26 cellular contexts compared by ENCODE assay signal in genomic region chr10:132509506-132510173, GRCh38. TPM values are rescaled to one million over a fixed set of nuclear protein-coding genes. Genes with fewer than 3 reads are reported as not detected.
DNase-seq lines count a peak whose midpoint lies in the region; ATAC-seq, FAIRE-seq and TF ChIP-seq lines count a peak whose summit lies in the region.
"Had no signal": no experiment of that assay in that cellular context is flagged by ENCODE, and none has a peak within 500 bp of the region (broad histone marks: within the 10 kb centered on the region; RNA-seq: fewer than 3 reads in every experiment).

No MANE protein-coding gene starts in this region.

- POLR2A ChIA-PET in Panc1 (lab: Charles Lee) = interaction anchor here (0.7 kb wide), 1 partner anchor 12 kb away, joined by 3 read pairs; no protein-coding TSS in a partner anchor

- H3K36me3 ChIP-seq in Panc1 (ENCODE audit: control insufficient read depth, insufficient read depth, low read length) (no peaks in the 10 kb centered on the region), rectal smooth muscle tissue (ENCODE audit: control insufficient read depth, insufficient read depth, low read length) (no peaks in the 10 kb centered on the region), neural progenitor cell (no peaks in the 10 kb centered on the region)
- H3K36me3 ChIP-seq: brain microvascular endothelial cell, esophagus squamous epithelium, gastrocnemius medialis, neutrophil, thyroid gland had no signal

- no peaks in the 10 kb centered on the region for H3F3A ChIP-seq in neural progenitor cell (ENCODE audit: low read depth)

- H3K4me1 ChIP-seq in Panc1 (ENCODE audit: control insufficient read depth, insufficient read depth, low read length) = no peaks in the 10 kb centered on the region
- peaks cover 7% of the 10 kb centered on the region for H3K4me1 ChIP-seq in rectal smooth muscle tissue (ENCODE audit: control insufficient read depth, insufficient read depth, low read length)
- no peaks in the 10 kb centered on the region for H3K4me1 ChIP-seq in neural progenitor cell

- no TSS peak for BruUV-seq in Panc1 (replicated peaks; lab: Mats Ljungman, UMichigan)

- H3K27ac ChIP-seq in Panc1 (ENCODE audit: low read length) (no peak overlapping the region), rectal smooth muscle tissue (ENCODE audit: low read depth, low read length) (peak overlapping the region; percentile 24), neural progenitor cell (no peak overlapping the region)
- H3K27ac ChIP-seq: brain microvascular endothelial cell, esophagus squamous epithelium, neutrophil, thyroid gland had no signal

- H2AFZ ChIP-seq in neural progenitor cell (replicated peaks) = no peak overlapping the region

- intact Hi-C loops in Panc1 (cut with micrococcal nuclease; ENCODE audit: unreplicated experiment) = no loop called here

- no peak for TF ChIP-seq CTCF in Panc1 (IDR thresholded peaks at IDR 0.05)
- no peak for TF ChIP-seq CTCF in neural progenitor cell (IDR thresholded peaks at IDR 0.05)

- H3K9ac ChIP-seq in rectal smooth muscle tissue (ENCODE audit: low read length) (no peak overlapping the region), neural progenitor cell (no peak overlapping the region)

- H3K36me3 Mint-ChIP-seq in neural progenitor cell = no peaks in the 10 kb centered on the region

- CTCF ChIA-PET in Panc1 (lab: Charles Lee) = no interaction called here

- peaks cover 4% of the 10 kb centered on the region for H3K27me3 Mint-ChIP-seq in neural progenitor cell (ENCODE audit: insufficient read depth, low read depth)
- H3K27me3 Mint-ChIP-seq: activated T-cell treated with anti-CD3 and anti-CD28 coated beads, Interleukin-2, amount 50 U/mL, for 24 hours had no signal

- no peaks in the 10 kb centered on the region for H4K20me1 ChIP-seq in neural progenitor cell (ENCODE audit: low read depth)

- H3K27ac Mint-ChIP-seq in neural progenitor cell = no peak overlapping the region
- H3K27ac Mint-ChIP-seq: activated naive CD4-positive, alpha-beta T cell treated with anti-CD3 and anti-CD28 coated beads for 36 hours; activated T-cell treated with anti-CD3 and anti-CD28 coated beads, Interleukin-2, amount 50 U/mL, for 24 hours; effector memory CD8-positive, alpha-beta T cell had no signal

- H3K79me2 ChIP-seq in neural progenitor cell (ENCODE audit: low read depth) = no peaks in the 10 kb centered on the region

- H3K4me3 ChIP-seq in Panc1 (ENCODE audit: low read depth in 2 of 2, low read length in 2 of 2) (no peak overlapping the region), rectal smooth muscle tissue (ENCODE audit: low read length) (no peak overlapping the region), neural progenitor cell (no peak overlapping the region)
- H3K4me3 ChIP-seq: esophagus squamous epithelium, gastrocnemius medialis, K562, thyroid gland had no signal

- in situ Hi-C loops in Panc1 (cut with HindIII; ENCODE audit: low pct_unique_long_range_greater_than_20kb, low sequenced_read_pairs) = no loop called here

- no peak overlapping the region for H3K4me2 ChIP-seq in neural progenitor cell

- DNase-seq in GM12892 (ENCODE audit: insufficient read length) = peak; percentile 14
- no peak for DNase-seq in Panc1 (ENCODE audit: low read depth, low spot score)
- DNase-seq in islet precursor cell = peak; percentile 45
- DNase-seq in NCI-H2029 treated with DMSO at 0.1 percent for 48 hours (lab: John Stamatoyannopoulos, UW) = no peak
- DNase-seq in NCI-H1436 (lab: John Stamatoyannopoulos, UW) = no peak
- no peak for DNase-seq in neural progenitor cell (ENCODE audit: low spot score)
- DNase-seq: activated CD4-positive, alpha-beta T cell treated with anti-CD3 and anti-CD28 coated beads for 4 hours; activated naive CD4-positive, alpha-beta T cell treated with anti-CD3 and anti-CD28 coated beads for 36 hours; brain microvascular endothelial cell; effector memory CD8-positive, alpha-beta T cell; esophagus squamous epithelium; NCI-H2107; NCI-H446 treated with DMSO at 0.1 percent for 48 hours; OCI-M1; stimulated activated CD4-positive, alpha-beta T cell treated with anti-CD3 and anti-CD28 coated beads, Interleukin-12 subunit alpha, Interleukin-12 subunit beta, amount 100 ng/mL, for 4 hours; stimulated activated naive CD8-positive, alpha-beta T cell treated with anti-CD3 and anti-CD28 coated beads, Interleukin-15, Interleukin-2, amounts not matched to agents 100 U/mL and 50 U/mL, for 24 hours; SW 1271; thyroid gland had no signal

- H3K27me3 ChIP-seq in Panc1 (ENCODE audit: control insufficient read depth, insufficient read depth, low read length) (no peaks in the 10 kb centered on the region), rectal smooth muscle tissue (ENCODE audit: control insufficient read depth, insufficient read depth, low read length) (no peaks in the 10 kb centered on the region), neural progenitor cell (no peaks in the 10 kb centered on the region)
- H3K27me3 ChIP-seq: brain microvascular endothelial cell, esophagus squamous epithelium, gastrocnemius medialis, neutrophil, thyroid gland had no signal

- FAIRE-seq in GM12892 (lab: Jason Lieb, UNC) = no peak
- FAIRE-seq: D721Med, islet of Langerhans, K562 had no signal

- H3K4me3 Mint-ChIP-seq in neural progenitor cell = no peak overlapping the region
- H3K4me3 Mint-ChIP-seq: activated naive CD4-positive, alpha-beta T cell treated with anti-CD3 and anti-CD28 coated beads for 36 hours; activated T-cell treated with anti-CD3 and anti-CD28 coated beads, Interleukin-2, amount 50 U/mL, for 24 hours; effector memory CD8-positive, alpha-beta T cell had no signal

- peaks cover 5% of the 10 kb centered on the region for H3K9me3 Mint-ChIP-seq in neural progenitor cell
- H3K9me3 Mint-ChIP-seq: activated T-cell treated with anti-CD3 and anti-CD28 coated beads, Interleukin-2, amount 50 U/mL, for 24 hours; effector memory CD8-positive, alpha-beta T cell had no signal

- H3K9me3 ChIP-seq in Panc1 (ENCODE audit: control insufficient read depth, insufficient read depth, low read depth, low read length) = no peaks in the 10 kb centered on the region
- H3K9me3 ChIP-seq in neural progenitor cell (ENCODE audit: low read depth) = no peaks in the 10 kb centered on the region
- H3K9me3 ChIP-seq: esophagus squamous epithelium, gastrocnemius medialis, neutrophil, thyroid gland had no signal

- H3K4me1 Mint-ChIP-seq in neural progenitor cell = peaks cover 3% of the 10 kb centered on the region

- ATAC-seq in Panc1 = peak; percentile 55; the same call in 1 of the 2 replicates
- ATAC-seq in HG02885 (IDR thresholded peaks at IDR 0.05; ENCODE audit: poor library complexity, unreplicated experiment) = no peak
- ATAC-seq: effector memory CD8-positive, alpha-beta T cell; K562; stimulated activated naive CD8-positive, alpha-beta T cell treated with anti-CD3 and anti-CD28 coated beads, Interleukin-15, Interleukin-2, amounts not matched to agents 100 U/mL and 50 U/mL, for 24 hours had no signal

- no peak for TF ChIP-seq POLR2A in GM12892 (IDR thresholded peaks at IDR 0.05; ENCODE audit: low read depth, low read length)

RNA-seq across cellular contexts. Expression of gene INPP5A, which starts 27.9 kb away (rescaled TPM):
- 3.6 TPM for polyA plus RNA-seq in GM12892 (2012; ENCODE audit: missing spikeins)
- 60.0 TPM for total RNA-seq in Panc1 (2021; ENCODE audit: unreplicated experiment)
- polyA plus RNA-seq in Panc1 (2012; ENCODE audit: insufficient read length) = 78.4 TPM
- 14.2 and 21.3 TPM in 2 replicates for total RNA-seq in neural progenitor cell (ENCODE audit: low replicate concordance)

Comparison
In these comparisons a context has a peak if more than half of its experiments do, and no peak if none do; other contexts are left out.
1. DNase-seq: peak in GM12892 (single experiment) and islet precursor cell (single experiment); none in Panc1 (single experiment), NCI-H2029 treated with DMSO at 0.1 percent for 48 hours (single experiment), NCI-H1436 (single experiment) and neural progenitor cell (single experiment).